ENCODE assay signal across 29 cellular contexts in the genomic region with DNA sequence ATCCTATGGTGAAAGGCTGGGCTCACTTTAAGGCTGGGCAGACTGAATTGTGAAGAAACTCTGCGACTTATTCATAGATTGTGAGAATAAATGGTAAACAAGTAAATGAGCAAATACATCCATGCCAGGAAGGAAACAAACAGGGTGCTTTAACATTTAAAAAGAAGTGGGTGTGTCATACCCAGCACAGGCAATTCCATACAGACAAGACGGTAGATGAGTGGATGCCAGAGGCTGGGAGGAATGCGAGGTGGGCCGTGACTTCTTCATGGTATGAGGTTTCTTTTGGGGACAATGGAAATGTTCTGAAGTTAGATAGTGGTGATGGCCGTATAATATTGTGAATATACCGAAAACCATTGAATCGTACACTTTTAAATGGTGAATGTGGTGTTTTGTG.
"Had no signal": no experiment of that assay in that cellular context is flagged by ENCODE, and none has a peak within 500 bp of the region (broad histone marks: within the 10 kb centered on the region; RNA-seq: fewer than 3 reads in every experiment).

No MANE protein-coding gene starts in this region.

- H3K9me3 Mint-ChIP-seq: activated CD4-positive, alpha-beta T cell treated with anti-CD3 and anti-CD28 coated beads, Interleukin-2, amount 10 ng/mL, durations not matched to agents 7 days and 5 days; activated CD8-positive, alpha-beta T cell treated with anti-CD3 and anti-CD28 coated beads for 36 hours; activated T-cell treated with anti-CD3 and anti-CD28 coated beads, Interleukin-2, amount 50 U/mL, for 4 hours; activated T-helper 17 cell treated with anti-CD3 and anti-CD28 coated beads, Interleukin-2, amount 50 U/mL, for 72 hours; central memory CD8-positive, alpha-beta T cell; effector memory CD8-positive, alpha-beta T cell; T-helper 2 cell treated with Interferon-gamma antibody and Interleukin-4, amounts not matched to agents 5 μg/mL and 100 μg/mL, for 36 hours had no signal

- H3K27ac ChIP-seq: brain microvascular endothelial cell, esophagus squamous epithelium had no signal

- H3K4me1 Mint-ChIP-seq: activated CD4-positive, alpha-beta T cell treated with anti-CD3 and anti-CD28 coated beads, Interleukin-2, amount 10 ng/mL, durations not matched to agents 7 days and 5 days; central memory CD8-positive, alpha-beta T cell had no signal

- H3K36me3 ChIP-seq: brain microvascular endothelial cell, esophagus squamous epithelium had no signal

- H3K4me3 Mint-ChIP-seq: activated CD4-positive, alpha-beta T cell treated with anti-CD3 and anti-CD28 coated beads, Interleukin-2, amount 10 ng/mL, durations not matched to agents 7 days and 5 days; activated CD8-positive, alpha-beta T cell treated with anti-CD3 and anti-CD28 coated beads for 36 hours; activated naive CD8-positive, alpha-beta T cell; activated T-cell treated with anti-CD3 and anti-CD28 coated beads, Interleukin-2, amount 50 U/mL, for 4 hours; activated T-helper 17 cell treated with anti-CD3 and anti-CD28 coated beads, Interleukin-2, amount 50 U/mL, for 72 hours; central memory CD8-positive, alpha-beta T cell; effector memory CD8-positive, alpha-beta T cell; T-helper 2 cell treated with Interferon-gamma antibody and Interleukin-4, amounts not matched to agents 5 μg/mL and 100 μg/mL, for 36 hours had no signal

- H3K27ac Mint-ChIP-seq: activated CD4-positive, alpha-beta T cell treated with anti-CD3 and anti-CD28 coated beads, Interleukin-2, amount 10 ng/mL, durations not matched to agents 7 days and 5 days; activated CD8-positive, alpha-beta T cell treated with anti-CD3 and anti-CD28 coated beads for 36 hours; activated naive CD8-positive, alpha-beta T cell; activated T-helper 17 cell treated with anti-CD3 and anti-CD28 coated beads, Interleukin-2, amount 50 U/mL, for 72 hours; T-helper 2 cell treated with Interferon-gamma antibody and Interleukin-4, amounts not matched to agents 5 μg/mL and 100 μg/mL, for 36 hours had no signal

- FAIRE-seq: astrocyte, bronchial epithelial cell, colon had no signal

- H3K9me3 ChIP-seq: esophagus squamous epithelium had no signal

- H3K36me3 Mint-ChIP-seq: activated naive CD8-positive, alpha-beta T cell had no signal

- H3K27me3 ChIP-seq: brain microvascular endothelial cell had no signal

- DNase-seq: activated CD4-positive, alpha-beta T cell treated with anti-CD3 and anti-CD28 coated beads for 1 hour; activated CD4-positive, alpha-beta T cell treated with anti-CD3 and anti-CD28 coated beads for 4 hours; activated CD4-positive, alpha-beta T cell treated with anti-CD3 and anti-CD28 coated beads, Interleukin-2, amount 10 ng/mL, durations not matched to agents 7 days and 5 days; activated CD4-positive, alpha-beta T cell treated with anti-CD3 and anti-CD28 coated beads, Interleukin-2, amount 50 U/mL, for 4 hours; activated CD8-positive, alpha-beta memory T cell treated with anti-CD3 and anti-CD28 coated beads for 24 hours; activated CD8-positive, alpha-beta T cell treated with anti-CD3 and anti-CD28 coated beads for 36 hours; activated effector memory CD4-positive, alpha-beta T cell treated with Interleukin-2 at 50 U/mL for 16 hours; activated gamma-delta T cell treated with Interleukin-2 at 50 U/mL for 16 hours; activated naive CD4-positive, alpha-beta T cell treated with anti-CD3 and anti-CD28 coated beads, Interleukin-2, amount 50 U/mL, for 16 hours; activated naive CD4-positive, alpha-beta T cell treated with Interleukin-2 at 50 U/mL for 16 hours; activated T-cell treated with anti-CD3 and anti-CD28 coated beads, Interleukin-2, amount 50 U/mL, for 4 hours; amniotic stem cell; anterior cingulate cortex; brain microvascular endothelial cell; cortex of kidney; dermis blood vessel endothelial cell; effector CD4-positive, alpha-beta T cell; effector memory CD8-positive, alpha-beta T cell; erythroblast; esophagus squamous epithelium; foreskin melanocyte; T1000 had no signal

- H3K4me3 ChIP-seq: esophagus squamous epithelium had no signal

- ATAC-seq: activated CD8-positive, alpha-beta T cell treated with anti-CD3 and anti-CD28 coated beads for 36 hours; activated T-cell treated with anti-CD3 and anti-CD28 coated beads, Interleukin-2, amount 50 U/mL, for 4 hours; activated T-helper 17 cell treated with anti-CD3 and anti-CD28 coated beads, Interleukin-2, amount 50 U/mL, for 72 hours; effector memory CD8-positive, alpha-beta T cell had no signal
